In the genomic region with DNA sequence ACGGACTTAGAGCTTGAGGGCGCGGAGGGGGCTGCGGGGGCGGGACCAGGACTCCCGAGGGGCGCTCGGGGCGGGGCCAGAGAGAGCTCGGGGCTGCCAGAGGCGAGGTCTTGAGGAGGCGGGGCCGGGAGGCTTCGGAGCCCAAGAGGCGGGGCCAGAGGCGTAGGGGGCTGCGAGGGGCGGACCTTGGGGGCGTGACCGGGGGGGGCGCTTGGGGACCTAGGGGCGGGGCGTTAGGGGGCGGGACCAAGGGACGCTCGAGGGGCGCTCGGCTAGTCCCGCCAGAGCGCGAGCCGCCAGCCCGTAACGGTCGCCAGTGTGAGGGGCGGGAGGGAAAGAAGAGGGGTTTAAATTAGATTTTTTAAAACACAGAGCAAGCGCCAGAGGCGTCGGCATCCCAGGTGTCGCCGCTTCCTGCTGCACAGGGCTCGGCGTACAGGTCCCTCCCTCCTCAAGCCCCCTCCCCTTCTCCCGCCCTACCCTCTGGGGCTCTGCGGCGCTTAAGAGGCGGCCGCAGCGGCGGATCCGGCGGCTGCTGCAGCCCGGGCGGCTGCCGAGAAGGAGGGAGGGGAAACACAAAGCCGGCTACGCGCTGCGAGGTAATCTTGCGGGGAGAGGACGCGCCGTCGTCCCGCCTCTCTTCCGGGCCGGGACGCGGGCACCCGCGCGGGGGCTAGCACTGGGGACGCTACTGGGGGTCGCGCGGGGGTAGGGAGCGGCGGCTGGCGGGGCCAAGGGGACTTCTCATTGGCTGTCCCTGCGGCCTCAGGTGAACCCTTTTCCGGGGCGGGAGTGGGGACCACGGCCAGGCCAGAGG, we compare ENCODE assay signal across 8 cellular contexts. TPM values are rescaled to one million over a fixed set of nuclear protein-coding genes. Genes with fewer than 3 reads are reported as not detected.
DNase-seq lines count a peak whose midpoint lies in the region; ATAC-seq and TF ChIP-seq lines count a peak whose summit lies in the region.

A gene with protein sequence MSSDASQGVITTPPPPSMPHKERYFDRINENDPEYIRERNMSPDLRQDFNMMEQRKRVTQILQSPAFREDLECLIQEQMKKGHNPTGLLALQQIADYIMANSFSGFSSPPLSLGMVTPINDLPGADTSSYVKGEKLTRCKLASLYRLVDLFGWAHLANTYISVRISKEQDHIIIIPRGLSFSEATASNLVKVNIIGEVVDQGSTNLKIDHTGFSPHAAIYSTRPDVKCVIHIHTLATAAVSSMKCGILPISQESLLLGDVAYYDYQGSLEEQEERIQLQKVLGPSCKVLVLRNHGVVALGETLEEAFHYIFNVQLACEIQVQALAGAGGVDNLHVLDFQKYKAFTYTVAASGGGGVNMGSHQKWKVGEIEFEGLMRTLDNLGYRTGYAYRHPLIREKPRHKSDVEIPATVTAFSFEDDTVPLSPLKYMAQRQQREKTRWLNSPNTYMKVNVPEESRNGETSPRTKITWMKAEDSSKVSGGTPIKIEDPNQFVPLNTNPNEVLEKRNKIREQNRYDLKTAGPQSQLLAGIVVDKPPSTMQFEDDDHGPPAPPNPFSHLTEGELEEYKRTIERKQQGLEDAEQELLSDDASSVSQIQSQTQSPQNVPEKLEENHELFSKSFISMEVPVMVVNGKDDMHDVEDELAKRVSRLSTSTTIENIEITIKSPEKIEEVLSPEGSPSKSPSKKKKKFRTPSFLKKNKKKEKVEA (plus strand): TSS at position 284 of the 817 bp plus-strand sequence. CDS start 92,670 bp downstream, outside the sequence.

- ATAC-seq in GM18907 (IDR thresholded peaks at IDR 0.05; ENCODE audit: unreplicated experiment) = peak; percentile 73
- peak; percentile 49 for ATAC-seq in HG03139 (IDR thresholded peaks at IDR 0.05; ENCODE audit: unreplicated experiment)
- ATAC-seq in activated CD4-positive, alpha-beta T cell treated with anti-CD3 and anti-CD28 coated beads for 36 hours = peak; percentile 65

- peaks cover 49% of the 10 kb centered on the region for H3K4me1 Mint-ChIP-seq in activated CD4-positive, alpha-beta T cell treated with anti-CD3 and anti-CD28 coated beads for 36 hours
- H3K4me1 Mint-ChIP-seq in chondrocyte (ENCODE audit: low read depth) = peaks cover 50% of the 10 kb centered on the region

- peaks cover 2% of the 10 kb centered on the region for H3K36me3 Mint-ChIP-seq in activated CD4-positive, alpha-beta T cell treated with anti-CD3 and anti-CD28 coated beads for 36 hours (ENCODE audit: low read depth)
- no peaks in the 10 kb centered on the region for H3K36me3 Mint-ChIP-seq in chondrocyte (ENCODE audit: low read depth)

- peak within 1 kb of the TSS; percentile 74 for H3K4me3 ChIP-seq in AG09309 (ENCODE audit: control insufficient read depth, low read depth, low read length)

- TF ChIP-seq CTCF in AG09309 (IDR thresholded peaks at IDR 0.05; ENCODE audit: control insufficient read depth, insufficient read depth, low read depth, low read length, missing control alignments) (no peak), chondrocyte (IDR thresholded peaks at IDR 0.05) (no peak)

- peak within 1 kb of the TSS; percentile 94 for H3K27ac Mint-ChIP-seq in activated CD4-positive, alpha-beta T cell treated with anti-CD3 and anti-CD28 coated beads for 36 hours
- peak within 1 kb of the TSS; percentile 88 for H3K27ac Mint-ChIP-seq in chondrocyte (ENCODE audit: unreplicated experiment)

- H3K27me3 Mint-ChIP-seq in activated CD4-positive, alpha-beta T cell treated with anti-CD3 and anti-CD28 coated beads for 36 hours = no peaks in the 10 kb centered on the region
- H3K27me3 Mint-ChIP-seq in chondrocyte (ENCODE audit: low read depth) = no peaks in the 10 kb centered on the region

- H3K9me3 Mint-ChIP-seq in activated CD4-positive, alpha-beta T cell treated with anti-CD3 and anti-CD28 coated beads for 36 hours (ENCODE audit: low read depth) = no peaks in the 10 kb centered on the region
- H3K9me3 Mint-ChIP-seq in chondrocyte (ENCODE audit: low read depth) = no peaks in the 10 kb centered on the region

- POLR2A ChIA-PET in activated CD4-positive, alpha-beta T cell treated with anti-CD3 and anti-CD28 coated beads for 36 hours (lab: Charles Lee) = interaction anchor here (0.9 kb wide), 1 partner anchor 407 kb away, joined by 4 read pairs; no protein-coding TSS in a partner anchor

- intact Hi-C loops in activated CD4-positive, alpha-beta T cell treated with anti-CD3 and anti-CD28 coated beads for 36 hours (cut with DNase I, micrococcal nuclease) = loop anchor here (1.0 to 5.0 kb wide), 13 partner anchors 30 to 911 kb away; a partner anchor contains a TSS

- DNase-seq in AG09309 (ENCODE audit: low read depth) (no peak), NCI-H446 treated with DMSO at 0.1 percent for 48 hours (lab: John Stamatoyannopoulos, UW) (peak; percentile 83), chondrocyte (ENCODE audit: low spot score) (peak; percentile 99), kidney glomerular epithelial cell (lab: John Stamatoyannopoulos, UW) (peak; percentile 83)
- peak; percentile 94 for DNase-seq in activated CD4-positive, alpha-beta T cell treated with anti-CD3 and anti-CD28 coated beads for 36 hours
- DNase-seq in stimulated activated CD4-positive, alpha-beta T cell treated with anti-CD3 and anti-CD28 coated beads, Interleukin-1b, Interleukin-23, amount 100 ng/mL, for 1 hour (ENCODE audit: low read depth in 2 of 2) = peak; percentile 83 to 84

- no peak within 1 kb of the TSS for H3K4me3 Mint-ChIP-seq in activated CD4-positive, alpha-beta T cell treated with anti-CD3 and anti-CD28 coated beads for 36 hours
- H3K4me3 Mint-ChIP-seq in chondrocyte (ENCODE audit: unreplicated experiment) = no peak within 1 kb of the TSS

- CTCF ChIA-PET in activated CD4-positive, alpha-beta T cell treated with anti-CD3 and anti-CD28 coated beads for 36 hours (lab: Charles Lee) = interaction anchor here (0.7 to 1.5 kb wide), 9 partner anchors 8 to 124 kb away, joined by 3 to 10 read pairs (median 3); no protein-coding TSS in a partner anchor

RNA-seq across cellular contexts. Expression of the gene that starts here (rescaled TPM):
- total RNA-seq in activated CD4-positive, alpha-beta T cell treated with anti-CD3 and anti-CD28 coated beads for 36 hours = 100 to 1,000 TPM in 1 of 2 experiments, 10 to 100 TPM in 1; 72.5 to 101 TPM
- 75.1 to 135 TPM (median 80.8 TPM) in 3 replicates for total RNA-seq in chondrocyte
